In the genomic region with DNA sequence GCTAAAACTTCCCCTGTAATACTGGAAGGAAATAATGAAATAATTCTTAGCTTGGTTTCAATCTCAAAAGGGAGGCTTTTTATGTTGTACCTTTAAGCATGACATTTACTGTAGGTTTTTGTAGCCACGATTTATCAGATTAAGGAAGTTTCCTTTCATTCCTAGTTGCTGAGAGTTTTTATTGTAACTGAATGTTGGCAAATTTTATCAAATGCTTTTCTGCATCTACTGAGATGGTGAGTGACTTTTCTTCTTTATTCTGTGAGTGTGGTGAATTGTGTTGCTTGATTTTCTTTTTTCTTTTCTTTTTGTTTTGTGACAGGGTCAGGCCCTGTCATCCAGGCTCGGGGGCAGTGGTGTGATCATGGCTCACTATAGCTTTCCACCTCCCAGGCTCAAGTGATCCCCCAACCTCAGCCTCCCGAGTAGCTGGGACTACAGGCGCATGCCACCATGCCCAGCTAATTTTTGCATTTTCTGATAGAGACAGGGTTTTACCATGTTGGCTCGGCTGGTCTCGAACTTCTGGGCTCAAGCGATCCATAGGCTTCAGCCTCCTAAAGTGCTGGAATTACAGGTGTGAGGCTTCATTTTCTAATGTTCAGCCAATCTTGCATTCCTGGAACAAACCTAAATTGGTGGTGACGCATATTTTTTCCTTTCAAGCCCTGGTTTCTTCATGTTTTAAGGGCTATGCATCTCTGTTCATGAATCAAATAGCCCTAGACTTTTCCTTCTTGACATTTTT, we compare ENCODE assay signal across 9 cellular contexts. TPM values are rescaled to one million over a fixed set of nuclear protein-coding genes. Genes with fewer than 3 reads are reported as not detected.
DNase-seq lines count a peak whose midpoint lies in the region; ATAC-seq, FAIRE-seq and TF ChIP-seq lines count a peak whose summit lies in the region.
"Had no signal": no experiment of that assay in that cellular context is flagged by ENCODE, and none has a peak within 500 bp of the region (broad histone marks: within the 10 kb centered on the region; RNA-seq: fewer than 3 reads in every experiment).

No MANE protein-coding gene starts in this region.

- H3K4me2 ChIP-seq in K562 (ENCODE audit: insufficient read depth, low read length), result no peak overlapping the region
- H3K4me2 ChIP-seq in mesendoderm (ENCODE audit: low read length), result no peak overlapping the region

- peaks cover 32% of the 10 kb centered on the region for H3K4me1 Mint-ChIP-seq in activated CD4-positive, alpha-beta T cell treated with anti-CD3 and anti-CD28 coated beads, Interleukin-2, amount 10 ng/mL, durations not matched to agents 24 days and 14 days

- H3K4me1 ChIP-seq in K562 (replicated peaks in 1 of 2; ENCODE audit: control insufficient read depth in 2 of 2, insufficient read depth in 2 of 2, low read length in 2 of 2) (peaks cover 0 to 2% of the 10 kb centered on the region in 2 experiments; a peak in 3 of 5 replicates), mesendoderm (ENCODE audit: control insufficient read depth, low read depth, low read length) (no peaks in the 10 kb centered on the region), transverse colon (peaks cover 0 to 25% (median 15%) of the 10 kb centered on the region in 4 donors)

- TF ChIP-seq EP300 in K562 (IDR thresholded peaks at IDR 0.05; ENCODE audit: low read length) (no peak), transverse colon (IDR thresholded peaks at IDR 0.05; ENCODE audit: low read depth) (no peak)

- POLR2A ChIA-PET in K562 (lab: Yijun Ruan, JAX), result no interaction called here

- H3K27me3 Mint-ChIP-seq in activated CD4-positive, alpha-beta T cell treated with anti-CD3 and anti-CD28 coated beads, Interleukin-2, amount 10 ng/mL, durations not matched to agents 24 days and 14 days, result no peaks in the 10 kb centered on the region

- WGBS in K562 (ENCODE audit: insufficient coverage, low coverage, missing lambda C conversion rate), result 56% methylated on average over 7 of the region's 8 CpGs
- WGBS in mesendoderm (ENCODE audit: extremely low coverage, insufficient coverage, low lambda C conversion rate), result no CpG with 5 or more reads among the region's 8 CpGs
- WGBS in transverse colon (ENCODE audit: low coverage in 1 of 2), 2 donors, result 69 to 80% methylated on average over 7 to 8 of the region's 8 CpGs

- peak overlapping the region; percentile 83 for H3K27ac Mint-ChIP-seq in activated CD4-positive, alpha-beta T cell treated with anti-CD3 and anti-CD28 coated beads, Interleukin-2, amount 10 ng/mL, durations not matched to agents 24 days and 14 days

- H3K9me3 ChIP-seq in K562 (replicated peaks; ENCODE audit: control insufficient read depth, insufficient read depth, low read depth, low read length) (peaks cover 2% of the 10 kb centered on the region; the same call in 1 of the 2 replicates), transverse colon (no peaks in the 10 kb centered on the region)

- TF ChIP-seq CTCF in K562 (IDR thresholded peaks at IDR 0.05 in 2 of 3, conservative IDR thresholded peaks at IDR 0.05 in 1 of 3; ENCODE audit: insufficient read depth in 2 of 3, low read depth in 1 of 3, low read length in 3 of 3) (no peak), transverse colon (IDR thresholded peaks at IDR 0.05) (no peak)

- intact Hi-C loops in activated CD4-positive, alpha-beta T cell treated with anti-CD3 and anti-CD28 coated beads, Interleukin-2, amount 10 ng/mL, durations not matched to agents 24 days and 14 days (cut with micrococcal nuclease), result loop anchor here (1.0 to 5.0 kb wide), 2 partner anchors 9 to 35 kb away; no protein-coding TSS in a partner anchor
- intact Hi-C loops in K562 (cut with micrococcal nuclease), result no loop called here
- intact Hi-C loops in transverse colon (cut with DNase I; ENCODE audit: low total_unique reads), result loop anchor here (5.0 kb wide), 1 partner anchor 40 kb away; a partner anchor contains a TSS

- CTCF ChIA-PET in K562 (lab: Yijun Ruan, JAX; ENCODE audit: low intra/inter-chr PET ratio), result no interaction called here

- no peaks in the 10 kb centered on the region for H3K79me1 ChIP-seq in mesendoderm (ENCODE audit: low read length)

- no peaks in the 10 kb centered on the region for H4K20me1 ChIP-seq in K562 (replicated peaks; ENCODE audit: control insufficient read depth, insufficient read depth, low read length)

- H3K36me3 ChIP-seq in K562 (ENCODE audit: control insufficient read depth, insufficient read depth, low read length) (no peaks in the 10 kb centered on the region), mesendoderm (ENCODE audit: control insufficient read depth, insufficient read depth, low read length) (no peaks in the 10 kb centered on the region), transverse colon (no peaks in the 10 kb centered on the region)

- H3K18ac ChIP-seq in mesendoderm (ENCODE audit: low read length), result no peak overlapping the region

- H3K56ac ChIP-seq in mesendoderm (ENCODE audit: low read length), result no peak overlapping the region

- no peaks in the 10 kb centered on the region for H3K9me1 ChIP-seq in K562 (ENCODE audit: control insufficient read depth, insufficient read depth, low read length)

- H2BK5ac ChIP-seq in mesendoderm (ENCODE audit: low read length), result no peak overlapping the region

- no peak overlapping the region for H3K9ac ChIP-seq in K562 (ENCODE audit: insufficient read depth in 1 of 2, low read depth in 2 of 2, low read length in 2 of 2)
- no peak overlapping the region for H3K9ac ChIP-seq in mesendoderm (ENCODE audit: low read length)

- H3K4me3 ChIP-seq in K562 (no peak overlapping the region), mesendoderm (ENCODE audit: low read length) (no peak overlapping the region), transverse colon (no peak overlapping the region)

- no peak overlapping the region for H3K4ac ChIP-seq in mesendoderm (ENCODE audit: low read depth, low read length)

- no peak overlapping the region for H4K5ac ChIP-seq in mesendoderm (ENCODE audit: low read length)

- peak overlapping the region; percentile 66 for H3K23ac ChIP-seq in mesendoderm (ENCODE audit: low read length)

- DNase-seq in activated CD4-positive, alpha-beta T cell treated with anti-CD3 and anti-CD28 coated beads, Interleukin-2, amount 10 ng/mL, durations not matched to agents 24 days and 14 days, result no peak
- DNase-seq in activated CD4-positive, alpha-beta T cell treated with anti-CD3 and anti-CD28 coated beads for 48 hours, result no peak
- DNase-seq in K562 (ENCODE audit: extremely low read depth in 1 of 4, low spot score in 3 of 4) (no peak), mesendoderm (no peak), transverse colon (no peak), NCI-H1694 (lab: John Stamatoyannopoulos, UW) (no peak), midbrain (lab: John Stamatoyannopoulos, UW) (no peak), hypothalamus (lab: John Stamatoyannopoulos, UW) (no peak)

- H3K9me3 Mint-ChIP-seq in activated CD4-positive, alpha-beta T cell treated with anti-CD3 and anti-CD28 coated beads, Interleukin-2, amount 10 ng/mL, durations not matched to agents 24 days and 14 days, result no peaks in the 10 kb centered on the region

- peak overlapping the region; percentile 56 for H3K4me3 Mint-ChIP-seq in activated CD4-positive, alpha-beta T cell treated with anti-CD3 and anti-CD28 coated beads, Interleukin-2, amount 10 ng/mL, durations not matched to agents 24 days and 14 days

- no TSS peak for BruUV-seq in K562 (replicated peaks; lab: Mats Ljungman, UMichigan)

- H3K27ac ChIP-seq in K562 (ENCODE audit: extremely low read depth, low read depth, low read length), result peak overlapping the region; percentile 38; the same call in 1 of the 3 replicates
- no peak overlapping the region for H3K27ac ChIP-seq in mesendoderm (ENCODE audit: low read depth, low read length)
- peak overlapping the region; percentile 60 to 83 (median 79) for H3K27ac ChIP-seq in transverse colon

- no peak for FAIRE-seq in K562 (lab: Jason Lieb, UNC)
- FAIRE-seq: colon had no signal

- H2BK120ac ChIP-seq in mesendoderm (ENCODE audit: low read depth, low read length), result no peak overlapping the region

- peak overlapping the region; percentile 72; the same call in 1 of the 2 replicates for H2AFZ ChIP-seq in K562 (ENCODE audit: low read depth, low read length)

- no peak overlapping the region for H2BK15ac ChIP-seq in mesendoderm (replicated peaks; ENCODE audit: low read depth)

- H4K8ac ChIP-seq in mesendoderm (ENCODE audit: low read depth, low read length), result peak overlapping the region; percentile 56

- no peak for ATAC-seq in K562

- in situ Hi-C loops in K562 (cut with MboI) (no loop called here), transverse colon (cut with MboI; ENCODE audit: low pct_ligation_motif_present in 1 of 4, low pct_unique_long_range_greater_than_20kb in 1 of 4, low sequenced_read_pairs in 3 of 4) (no loop called here)

- no peaks in the 10 kb centered on the region for H3K36me3 Mint-ChIP-seq in activated CD4-positive, alpha-beta T cell treated with anti-CD3 and anti-CD28 coated beads, Interleukin-2, amount 10 ng/mL, durations not matched to agents 24 days and 14 days (ENCODE audit: low read depth)

- TF ChIP-seq POLR2A in K562 (conservative IDR thresholded peaks at IDR 0.05) (no peak), transverse colon (IDR thresholded peaks at IDR 0.05) (no peak)

- no peak for TF ChIP-seq RAD21 in K562 (CRISPR knock-in tag; conservative IDR thresholded peaks at IDR 0.05 in 1 of 2, IDR thresholded peaks at IDR 0.05 in 1 of 2)

- no peak overlapping the region for H2AK5ac ChIP-seq in mesendoderm (ENCODE audit: low read length)

- H3K27me3 ChIP-seq in K562 (ENCODE audit: control insufficient read depth in 2 of 2, insufficient read depth in 2 of 2, low read length in 2 of 2) (no peaks in the 10 kb centered on the region), mesendoderm (ENCODE audit: insufficient read depth, low read length, poor library complexity) (no peaks in the 10 kb centered on the region), transverse colon (no peaks in the 10 kb centered on the region)

- H3K79me2 ChIP-seq in K562 (ENCODE audit: control insufficient read depth, insufficient read depth, low read length) (no peaks in the 10 kb centered on the region), mesendoderm (ENCODE audit: control insufficient read depth, insufficient read depth, low read length) (no peaks in the 10 kb centered on the region)

RNA-seq across cellular contexts. Expression of a gene that starts 26.2 kb away (rescaled TPM):
- total RNA-seq in activated CD4-positive, alpha-beta T cell treated with anti-CD3 and anti-CD28 coated beads, Interleukin-2, amount 10 ng/mL, durations not matched to agents 24 days and 14 days, result 0.75 and 0.78 TPM in 2 replicates
- 0.30 and 0.79 TPM in 2 replicates for total RNA-seq in K562 (2011; cell fraction: chromatin; rRNA removed; ENCODE audit: low replicate concordance)
- total RNA-seq in K562 (2011; cell fraction: nucleolus; rRNA removed), result 0.39 and 0.50 TPM in 2 replicates
- total RNA-seq in K562 (2011; cell fraction: nucleoplasm; rRNA removed), result 0.22 and 0.31 TPM in 2 replicates
- total RNA-seq in K562 (2014; rRNA removed), result not detected in 2 replicates
- not detected in 2 replicates for total RNA-seq in K562 (2014; rRNA removed; fragmentation: Illumina TruSeq; extraction: Trizol)
- total RNA-seq in K562 (2015; rRNA removed; fragmentation: Illumina TruSeq; extraction: Trizol), result 0.07 and 0.08 TPM in 2 replicates
- total RNA-seq in K562 (2021), result 0.16 and 0.22 TPM in 2 replicates
- polyA plus RNA-seq in K562 (2011; rRNA removed), result 0.03 TPM in 2 replicates
- polyA plus RNA-seq in K562 (2011; cell fraction: cytosol; rRNA removed), result 0.01 and 0.15 TPM in 2 replicates
- polyA plus RNA-seq in K562 (2011; cell fraction: nucleus; rRNA removed), result 0.14 and 0.54 TPM in 2 replicates
- polyA plus RNA-seq in K562 (2012), result 0.08 and 0.10 TPM in 2 replicates
- 0.04 TPM in 1 of 2 replicates, not detected in the other for polyA plus RNA-seq in K562 (2014; fragmentation: Illumina TruSeq; extraction: Trizol)
- not detected for polyA plus RNA-seq in K562 (2014; fragmentation: Nextera tagmentation; extraction: Ambion mirVana)
- 0.01 TPM in 1 of 2 replicates, not detected in the other for polyA plus RNA-seq in K562 (2014; rRNA removed)
- polyA minus RNA-seq in K562 (2011; rRNA and poly(A)+ RNA removed), result not detected in 2 replicates
- polyA minus RNA-seq in K562 (2011; cell fraction: cytosol; rRNA and poly(A)+ RNA removed), result not detected in 2 replicates
- 0.11 and 0.13 TPM in 2 replicates for polyA minus RNA-seq in K562 (2011; cell fraction: nucleus; rRNA and poly(A)+ RNA removed)
- 1.8 TPM for polyA plus RNA-seq in mesendoderm (2013, experiment 1 of 2)
- 1.6 TPM for polyA plus RNA-seq in mesendoderm (2013, experiment 2 of 2)
- 10 to 100 TPM in 1 of 4 donors, 1 to 10 TPM in 2, under 1 TPM in 1; 0.37 to 67.7 (median 3.8) TPM for total RNA-seq in transverse colon

RNA-seq across cellular contexts. Expression of a gene that starts 37.4 kb away (rescaled TPM):
- total RNA-seq in activated CD4-positive, alpha-beta T cell treated with anti-CD3 and anti-CD28 coated beads, Interleukin-2, amount 10 ng/mL, durations not matched to agents 24 days and 14 days, result 0.07 TPM in 1 of 2 replicates, not detected in the other
- 0.84 and 2.9 TPM in 2 replicates for total RNA-seq in K562 (2011; cell fraction: chromatin; rRNA removed; ENCODE audit: low replicate concordance)
- total RNA-seq in K562 (2011; cell fraction: nucleolus; rRNA removed), result 0.26 and 1.3 TPM in 2 replicates
- total RNA-seq in K562 (2011; cell fraction: nucleoplasm; rRNA removed), result 0.44 and 0.84 TPM in 2 replicates
- 0.16 TPM in 1 of 2 replicates, not detected in the other for total RNA-seq in K562 (2014; rRNA removed)
- not detected in 2 replicates for total RNA-seq in K562 (2014; rRNA removed; fragmentation: Illumina TruSeq; extraction: Trizol)
- total RNA-seq in K562 (2015; rRNA removed; fragmentation: Illumina TruSeq; extraction: Trizol), result 0.19 and 0.69 TPM in 2 replicates
- total RNA-seq in K562 (2021), result 0.18 and 0.81 TPM in 2 replicates
- polyA plus RNA-seq in K562 (2011; rRNA removed), result 0.07 and 0.26 TPM in 2 replicates
- polyA plus RNA-seq in K562 (2011; cell fraction: cytosol; rRNA removed), result 0.40 and 3.1 TPM in 2 replicates
- 3.7 and 14.6 TPM in 2 replicates for polyA plus RNA-seq in K562 (2011; cell fraction: nucleus; rRNA removed)
- 1.4 and 2.3 TPM in 2 replicates for polyA plus RNA-seq in K562 (2012)
- polyA plus RNA-seq in K562 (2014; fragmentation: Illumina TruSeq; extraction: Trizol), result 0.46 and 0.58 TPM in 2 replicates
- not detected for polyA plus RNA-seq in K562 (2014; fragmentation: Nextera tagmentation; extraction: Ambion mirVana)
- polyA plus RNA-seq in K562 (2014; rRNA removed), result 0.17 and 0.46 TPM in 2 replicates
- 0.42 TPM in 1 of 2 replicates, not detected in the other for polyA minus RNA-seq in K562 (2011; rRNA and poly(A)+ RNA removed)
- not detected in 2 replicates for polyA minus RNA-seq in K562 (2011; cell fraction: cytosol; rRNA and poly(A)+ RNA removed)
- polyA minus RNA-seq in K562 (2011; cell fraction: nucleus; rRNA and poly(A)+ RNA removed), result 0.54 and 0.67 TPM in 2 replicates
- 0.11 TPM for polyA plus RNA-seq in mesendoderm (2013, experiment 1 of 2)
- not detected for polyA plus RNA-seq in mesendoderm (2013, experiment 2 of 2)
- 10 to 100 TPM in 2 of 4 donors, 1 to 10 TPM in 2; 4.1 to 15.4 (median 9.1) TPM for total RNA-seq in transverse colon
